In genomic region chr3:161081675-161082462, GRCh38 we compare ENCODE assay signal across 8 cellular contexts. TPM values are rescaled to one million over a fixed set of nuclear protein-coding genes. Genes with fewer than 3 reads are reported as not detected.
DNase-seq lines count a peak whose midpoint lies in the region; ATAC-seq, FAIRE-seq and TF ChIP-seq lines count a peak whose summit lies in the region.
"Had no signal": no experiment of that assay in that cellular context is flagged by ENCODE, and none has a peak within 500 bp of the region (broad histone marks: within the 10 kb centered on the region; RNA-seq: fewer than 3 reads in every experiment).

No MANE protein-coding gene starts in this region.

- TF ChIP-seq CTCF in omental fat pad (IDR thresholded peaks at IDR 0.05), result no peak

- intact Hi-C loops in posterior vena cava (cut with DNase I), result no loop called here

- peak; percentile 73 for FAIRE-seq in GM19239 (lab: Jason Lieb, UNC)

- DNase-seq in GM19239 (ENCODE audit: insufficient read length, low spot score) (no peak), RPMI7951 (ENCODE audit: low read depth) (peak; percentile 32), omental fat pad (ENCODE audit: low spot score) (no peak), posterior vena cava (ENCODE audit: low spot score) (no peak), D341Med (ENCODE audit: low spot score) (no peak), kidney tubule cell (ENCODE audit: low spot score) (no peak)
- DNase-seq: activated gamma-delta T cell had no signal

- peak; percentile 84 for ATAC-seq in HG02678 (IDR thresholded peaks at IDR 0.05; ENCODE audit: unreplicated experiment)
- peak; percentile 41 for ATAC-seq in omental fat pad (ENCODE audit: low FRiP score)

RNA-seq across cellular contexts. Expression of gene B3GALNT1, which starts 23.3 kb away (rescaled TPM):
- 11.6 and 15.0 TPM in 2 replicates for total RNA-seq in RPMI7951 (2014; rRNA removed; shearing (Covaris generic))
- 10 to 100 TPM in 1 of 4 donors, 1 to 10 TPM in 3; 5.3 to 11.0 (median 6.6) TPM for total RNA-seq in omental fat pad
- 10 to 100 TPM; 12.7 to 14.7 TPM for total RNA-seq in posterior vena cava
